Comparison of ENCODE assay signal across 8 cellular contexts in genomic region chr3:52278510-52279069, GRCh38. TPM values are rescaled to one million over a fixed set of nuclear protein-coding genes. Genes with fewer than 3 reads are reported as not detected.
A peak's percentile ranks its signal among the peaks of the same experiment; 100 is the strongest.
DNase-seq lines count a peak whose midpoint lies in the region; ATAC-seq, FAIRE-seq and TF ChIP-seq lines count a peak whose summit lies in the region.

A gene with protein sequence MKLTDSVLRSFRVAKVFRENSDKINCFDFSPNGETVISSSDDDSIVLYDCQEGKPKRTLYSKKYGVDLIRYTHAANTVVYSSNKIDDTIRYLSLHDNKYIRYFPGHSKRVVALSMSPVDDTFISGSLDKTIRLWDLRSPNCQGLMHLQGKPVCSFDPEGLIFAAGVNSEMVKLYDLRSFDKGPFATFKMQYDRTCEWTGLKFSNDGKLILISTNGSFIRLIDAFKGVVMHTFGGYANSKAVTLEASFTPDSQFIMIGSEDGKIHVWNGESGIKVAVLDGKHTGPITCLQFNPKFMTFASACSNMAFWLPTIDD (minus strand): TSS chr3:52278649. CDS start chr3:52278361, 288 bp downstream.

- peaks cover 20% of the 10 kb centered on the region for H3K36me3 Mint-ChIP-seq in WTC11

- no peaks in the 10 kb centered on the region for H3K27me3 Mint-ChIP-seq in WTC11 (ENCODE audit: low read depth)

- 0 out of 2 replicates have a peak, but pooled peaks have one; percentile 32 for TF ChIP-seq CTCF in WTC11 (IDR thresholded peaks at IDR 0.05)
- TF ChIP-seq CTCF in bronchial epithelial cell (IDR thresholded peaks at IDR 0.05; ENCODE audit: insufficient read depth, low read length, severe bottlenecking), result peak; percentile 63

- CTCF ChIA-PET in WTC11 (lab: Charles Lee), result interaction anchor here (0.6 to 5.0 kb wide), 26 partner anchors 9 to 274 kb away, joined by 3 to 41 read pairs (median 5); partner anchors contain the start of genes GLYCTK, POC1A and TWF2

- H3K27ac Mint-ChIP-seq in WTC11, result peak within 1 kb of the TSS; percentile 100

- POLR2A ChIA-PET in WTC11 (lab: Charles Lee), result interaction anchor here (0.6 to 3.5 kb wide), 11 partner anchors 9 to 223 kb away, joined by 3 to 26 read pairs (median 4); partner anchors contain the start of genes DUSP7, GLYCTK, PPM1M and TWF2

- H3K4me3 ChIP-seq in bronchial epithelial cell (ENCODE audit: low read depth, low read length), result peak within 1 kb of the TSS; percentile 73

- DNase-seq in AG08396 (ENCODE audit: low spot score) (peak; percentile 97), NCI-H2227 treated with DMSO at 0.1 percent for 48 hours (lab: John Stamatoyannopoulos, UW) (peak; percentile 70), WTC11 (ENCODE audit: low spot score) (peak; percentile 98), bronchial epithelial cell (ENCODE audit: low read depth) (peak; percentile 77), inferior parietal cortex (ENCODE audit: extremely low spot score) (peak; percentile 85)
- DNase-seq in stimulated activated CD4-positive, alpha-beta T cell treated with anti-CD3 and anti-CD28 coated beads, Interleukin-12 subunit alpha, Interleukin-12 subunit beta, amount 100 ng/mL, for 24 hours (ENCODE audit: low read depth in 2 of 2), result peak; percentile 97 to 99

- ATAC-seq in GM18907 (IDR thresholded peaks at IDR 0.05; ENCODE audit: unreplicated experiment) (peak; percentile 75), HG03159 (IDR thresholded peaks at IDR 0.05; ENCODE audit: unreplicated experiment) (peak; percentile 81), WTC11 (peak; percentile 93)

- no peaks in the 10 kb centered on the region for H3K36me3 ChIP-seq in bronchial epithelial cell (ENCODE audit: control insufficient read depth, insufficient read depth, low read length)

- H3K4me3 Mint-ChIP-seq in WTC11, result peak within 1 kb of the TSS; percentile 94

- no peaks in the 10 kb centered on the region for H3K9me3 Mint-ChIP-seq in WTC11

- no peaks in the 10 kb centered on the region for H3K27me3 ChIP-seq in bronchial epithelial cell (ENCODE audit: control insufficient read depth, insufficient read depth, low read length)

- FAIRE-seq in bronchial epithelial cell (lab: Jason Lieb, UNC), result no peak

- peaks cover 34% of the 10 kb centered on the region for H3K4me1 Mint-ChIP-seq in WTC11

TF ChIP-seq in WTC11, 78 proteins besides CTCF, POLR2A, EP300 and RAD21 (continues in another document):
- TF ChIP-seq GTF2I (CRISPR knock-in tag; conservative IDR thresholded peaks at IDR 0.05) (no peak), NFE2L1 (CRISPR knock-in tag; IDR thresholded peaks at IDR 0.05) (no peak), ZNF425 (CRISPR knock-in tag; conservative IDR thresholded peaks at IDR 0.05) (no peak), ZNF232 (CRISPR knock-in tag; IDR thresholded peaks at IDR 0.05) (peak; percentile 72; the same call in 1 of the 2 replicates), GABPB1 (CRISPR knock-in tag; IDR thresholded peaks at IDR 0.05) (0 out of 2 replicates have a peak, but pooled peaks have one; percentile 6), JAZF1 (CRISPR knock-in tag; IDR thresholded peaks at IDR 0.05) (no peak), SMAD3 (CRISPR knock-in tag; IDR thresholded peaks at IDR 0.05; ENCODE audit: borderline replicate concordance) (no peak), HMGXB4 (CRISPR knock-in tag; IDR thresholded peaks at IDR 0.05) (peak; percentile 55), TEAD1 (CRISPR knock-in tag; IDR thresholded peaks at IDR 0.05) (0 out of 2 replicates have a peak, but pooled peaks have one; percentile 35), NR2C2 (CRISPR knock-in tag; IDR thresholded peaks at IDR 0.05) (no peak)
- TF ChIP-seq, protein P1, sequence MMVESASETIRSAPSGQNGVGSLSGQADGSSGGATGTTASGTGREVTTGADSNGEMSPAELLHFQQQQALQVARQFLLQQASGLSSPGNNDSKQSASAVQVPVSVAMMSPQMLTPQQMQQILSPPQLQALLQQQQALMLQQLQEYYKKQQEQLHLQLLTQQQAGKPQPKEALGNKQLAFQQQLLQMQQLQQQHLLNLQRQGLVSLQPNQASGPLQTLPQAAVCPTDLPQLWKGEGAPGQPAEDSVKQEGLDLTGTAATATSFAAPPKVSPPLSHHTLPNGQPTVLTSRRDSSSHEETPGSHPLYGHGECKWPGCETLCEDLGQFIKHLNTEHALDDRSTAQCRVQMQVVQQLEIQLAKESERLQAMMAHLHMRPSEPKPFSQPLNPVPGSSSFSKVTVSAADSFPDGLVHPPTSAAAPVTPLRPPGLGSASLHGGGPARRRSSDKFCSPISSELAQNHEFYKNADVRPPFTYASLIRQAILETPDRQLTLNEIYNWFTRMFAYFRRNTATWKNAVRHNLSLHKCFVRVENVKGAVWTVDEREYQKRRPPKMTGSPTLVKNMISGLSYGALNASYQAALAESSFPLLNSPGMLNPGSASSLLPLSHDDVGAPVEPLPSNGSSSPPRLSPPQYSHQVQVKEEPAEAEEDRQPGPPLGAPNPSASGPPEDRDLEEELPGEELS (CRISPR knock-in tag; IDR thresholded peaks at IDR 0.05), result 0 out of 2 replicates have a peak, but pooled peaks have one; percentile 40
- TF ChIP-seq, protein P2, sequence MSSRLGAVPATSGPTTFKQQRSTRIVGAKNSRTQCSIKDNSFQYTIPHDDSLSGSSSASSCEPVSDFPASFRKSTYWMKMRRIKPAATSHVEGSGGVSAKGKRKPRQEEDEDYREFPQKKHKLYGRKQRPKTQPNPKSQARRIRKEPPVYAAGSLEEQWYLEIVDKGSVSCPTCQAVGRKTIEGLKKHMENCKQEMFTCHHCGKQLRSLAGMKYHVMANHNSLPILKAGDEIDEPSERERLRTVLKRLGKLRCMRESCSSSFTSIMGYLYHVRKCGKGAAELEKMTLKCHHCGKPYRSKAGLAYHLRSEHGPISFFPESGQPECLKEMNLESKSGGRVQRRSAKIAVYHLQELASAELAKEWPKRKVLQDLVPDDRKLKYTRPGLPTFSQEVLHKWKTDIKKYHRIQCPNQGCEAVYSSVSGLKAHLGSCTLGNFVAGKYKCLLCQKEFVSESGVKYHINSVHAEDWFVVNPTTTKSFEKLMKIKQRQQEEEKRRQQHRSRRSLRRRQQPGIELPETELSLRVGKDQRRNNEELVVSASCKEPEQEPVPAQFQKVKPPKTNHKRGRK (CRISPR knock-in tag; IDR thresholded peaks at IDR 0.05; ENCODE audit: borderline replicate concordance), result no peak
- TF ChIP-seq, protein P3, sequence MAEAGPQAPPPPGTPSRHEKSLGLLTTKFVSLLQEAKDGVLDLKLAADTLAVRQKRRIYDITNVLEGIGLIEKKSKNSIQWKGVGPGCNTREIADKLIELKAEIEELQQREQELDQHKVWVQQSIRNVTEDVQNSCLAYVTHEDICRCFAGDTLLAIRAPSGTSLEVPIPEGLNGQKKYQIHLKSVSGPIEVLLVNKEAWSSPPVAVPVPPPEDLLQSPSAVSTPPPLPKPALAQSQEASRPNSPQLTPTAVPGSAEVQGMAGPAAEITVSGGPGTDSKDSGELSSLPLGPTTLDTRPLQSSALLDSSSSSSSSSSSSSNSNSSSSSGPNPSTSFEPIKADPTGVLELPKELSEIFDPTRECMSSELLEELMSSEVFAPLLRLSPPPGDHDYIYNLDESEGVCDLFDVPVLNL (CRISPR knock-in tag; IDR thresholded peaks at IDR 0.05; ENCODE audit: borderline replicate concordance, low read depth), result 0 out of 2 replicates have a peak, but pooled peaks have one; percentile 26
- TF ChIP-seq, protein P4, sequence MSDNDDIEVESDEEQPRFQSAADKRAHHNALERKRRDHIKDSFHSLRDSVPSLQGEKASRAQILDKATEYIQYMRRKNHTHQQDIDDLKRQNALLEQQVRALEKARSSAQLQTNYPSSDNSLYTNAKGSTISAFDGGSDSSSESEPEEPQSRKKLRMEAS (CRISPR knock-in tag; IDR thresholded peaks at IDR 0.05), result peak; percentile 68; the same call in 1 of the 2 replicates
- TF ChIP-seq, protein P5, sequence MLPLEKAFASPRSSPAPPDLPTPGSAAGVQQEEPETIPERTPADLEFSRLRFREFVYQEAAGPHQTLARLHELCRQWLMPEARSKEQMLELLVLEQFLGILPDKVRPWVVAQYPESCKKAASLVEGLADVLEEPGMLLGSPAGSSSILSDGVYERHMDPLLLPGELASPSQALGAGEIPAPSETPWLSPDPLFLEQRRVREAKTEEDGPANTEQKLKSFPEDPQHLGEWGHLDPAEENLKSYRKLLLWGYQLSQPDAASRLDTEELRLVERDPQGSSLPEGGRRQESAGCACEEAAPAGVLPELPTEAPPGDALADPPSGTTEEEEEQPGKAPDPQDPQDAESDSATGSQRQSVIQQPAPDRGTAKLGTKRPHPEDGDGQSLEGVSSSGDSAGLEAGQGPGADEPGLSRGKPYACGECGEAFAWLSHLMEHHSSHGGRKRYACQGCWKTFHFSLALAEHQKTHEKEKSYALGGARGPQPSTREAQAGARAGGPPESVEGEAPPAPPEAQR (CRISPR knock-in tag; IDR thresholded peaks at IDR 0.05), result no peak

RNA-seq across cellular contexts. Expression of the gene that starts here (rescaled TPM):
- total RNA-seq in WTC11 (2021) (64.6 to 69.7 TPM (median 64.9 TPM) in 3 replicates), bronchial epithelial cell (61.3 and 67.7 TPM in 2 replicates)

Comparison
In these comparisons a context has a peak if more than half of its experiments do, and no peak if none do; other contexts are left out.
1. Peak in every context shown above with its lines: DNase-seq, ATAC-seq and H3K4me3 ChIP-seq.